1 cellular context compared by ENCODE assay signal in the genomic region with DNA sequence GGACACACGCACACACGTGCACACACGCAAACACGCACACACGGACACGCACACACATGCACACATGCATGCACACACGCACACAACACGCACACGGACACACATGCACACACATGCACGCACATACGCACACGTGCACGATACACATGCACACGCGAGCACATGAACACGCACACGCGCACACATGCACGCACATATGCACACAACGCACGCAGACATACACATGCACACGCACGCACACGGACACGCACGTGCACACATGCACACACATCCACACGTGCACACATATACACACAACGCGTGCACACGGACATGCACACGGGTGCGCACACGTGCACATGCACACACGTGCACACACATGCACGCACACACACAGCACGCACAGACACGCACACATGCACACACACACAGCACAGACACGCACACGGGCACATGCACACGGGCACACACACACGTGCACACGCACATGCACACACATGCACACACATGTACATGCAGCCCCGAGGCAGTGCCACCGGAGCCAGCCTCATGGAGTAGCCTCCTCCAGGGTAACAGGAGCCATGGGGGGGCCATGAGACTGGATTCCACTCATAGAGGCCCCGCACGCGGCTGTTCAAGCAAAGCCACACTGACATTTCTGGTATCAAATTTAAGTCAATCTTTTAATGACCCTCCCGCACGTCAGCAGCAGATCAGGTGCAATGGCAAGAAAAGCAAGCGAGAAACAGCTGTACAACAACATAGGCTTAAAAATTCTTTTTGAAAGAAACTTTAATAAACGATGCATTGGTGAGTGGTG.
TF ChIP-seq lines count a peak whose summit lies in the region.

No MANE protein-coding gene starts in this region.

TF ChIP-seq in WTC11, 78 proteins besides CTCF, POLR2A, EP300 and RAD21 (continued from another document):
- TF ChIP-seq, protein P1, sequence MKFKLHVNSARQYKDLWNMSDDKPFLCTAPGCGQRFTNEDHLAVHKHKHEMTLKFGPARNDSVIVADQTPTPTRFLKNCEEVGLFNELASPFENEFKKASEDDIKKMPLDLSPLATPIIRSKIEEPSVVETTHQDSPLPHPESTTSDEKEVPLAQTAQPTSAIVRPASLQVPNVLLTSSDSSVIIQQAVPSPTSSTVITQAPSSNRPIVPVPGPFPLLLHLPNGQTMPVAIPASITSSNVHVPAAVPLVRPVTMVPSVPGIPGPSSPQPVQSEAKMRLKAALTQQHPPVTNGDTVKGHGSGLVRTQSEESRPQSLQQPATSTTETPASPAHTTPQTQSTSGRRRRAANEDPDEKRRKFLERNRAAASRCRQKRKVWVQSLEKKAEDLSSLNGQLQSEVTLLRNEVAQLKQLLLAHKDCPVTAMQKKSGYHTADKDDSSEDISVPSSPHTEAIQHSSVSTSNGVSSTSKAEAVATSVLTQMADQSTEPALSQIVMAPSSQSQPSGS (CRISPR knock-in tag; IDR thresholded peaks at IDR 0.05; ENCODE audit: borderline replicate concordance, low read depth), result no peak
- TF ChIP-seq NFYB (CRISPR knock-in tag; conservative IDR thresholded peaks at IDR 0.05; ENCODE audit: low read depth), result no peak
- TF ChIP-seq FOXP1 (CRISPR knock-in tag; IDR thresholded peaks at IDR 0.05; ENCODE audit: borderline replicate concordance), result peak; percentile 79; the same call in 1 of the 2 replicates
- TF ChIP-seq ZNF121 (CRISPR knock-in tag; IDR thresholded peaks at IDR 0.05), result peak; percentile 39; the same call in 1 of the 2 replicates
- TF ChIP-seq, protein P2, sequence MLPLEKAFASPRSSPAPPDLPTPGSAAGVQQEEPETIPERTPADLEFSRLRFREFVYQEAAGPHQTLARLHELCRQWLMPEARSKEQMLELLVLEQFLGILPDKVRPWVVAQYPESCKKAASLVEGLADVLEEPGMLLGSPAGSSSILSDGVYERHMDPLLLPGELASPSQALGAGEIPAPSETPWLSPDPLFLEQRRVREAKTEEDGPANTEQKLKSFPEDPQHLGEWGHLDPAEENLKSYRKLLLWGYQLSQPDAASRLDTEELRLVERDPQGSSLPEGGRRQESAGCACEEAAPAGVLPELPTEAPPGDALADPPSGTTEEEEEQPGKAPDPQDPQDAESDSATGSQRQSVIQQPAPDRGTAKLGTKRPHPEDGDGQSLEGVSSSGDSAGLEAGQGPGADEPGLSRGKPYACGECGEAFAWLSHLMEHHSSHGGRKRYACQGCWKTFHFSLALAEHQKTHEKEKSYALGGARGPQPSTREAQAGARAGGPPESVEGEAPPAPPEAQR (CRISPR knock-in tag; IDR thresholded peaks at IDR 0.05), result no peak
- peak; percentile 75; the same call in 1 of the 2 replicates for TF ChIP-seq ZBTB21 (CRISPR knock-in tag; IDR thresholded peaks at IDR 0.05; ENCODE audit: borderline replicate concordance)
TF ChIP-seq in WTC11: peak in this region for 3.
